8 cellular contexts compared by ENCODE assay signal in the genomic region with DNA sequence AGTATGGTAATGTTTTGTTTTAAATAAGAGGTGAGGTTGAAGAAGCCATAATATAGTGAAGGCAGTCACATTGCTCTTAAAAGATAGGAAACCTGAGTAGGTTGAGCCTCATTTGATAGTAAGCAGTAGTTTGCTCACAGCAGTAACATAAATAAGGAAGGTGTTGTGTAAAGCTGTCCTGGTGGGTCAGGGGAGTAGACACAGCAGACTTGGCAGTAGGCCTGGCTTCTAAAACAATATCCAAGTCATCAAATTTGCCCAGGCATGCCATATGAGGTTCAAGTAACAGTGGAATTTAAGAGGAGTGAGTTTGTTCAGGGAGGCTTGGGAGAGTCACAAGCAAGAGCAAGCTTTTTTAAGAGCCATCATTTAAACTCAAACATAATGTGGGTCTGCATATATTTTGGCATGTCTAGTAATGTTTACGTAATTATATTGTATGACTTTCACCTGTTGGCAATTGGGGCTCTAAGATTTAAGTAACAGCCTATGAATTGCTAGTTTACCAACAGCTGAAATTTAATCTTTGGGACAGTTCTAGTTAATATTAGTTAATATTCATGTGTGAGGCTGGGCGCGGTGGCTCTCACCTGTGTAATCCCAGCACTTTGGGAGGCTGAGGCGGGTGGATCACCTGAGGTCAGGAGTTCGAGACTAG. TPM values are rescaled to one million over a fixed set of nuclear protein-coding genes. Genes with fewer than 3 reads are reported as not detected.
DNase-seq lines count a peak whose midpoint lies in the region; ATAC-seq and TF ChIP-seq lines count a peak whose summit lies in the region.

No MANE protein-coding gene starts in this region.

- peaks cover 3% of the 10 kb centered on the region for H3K36me3 Mint-ChIP-seq in activated naive CD8-positive, alpha-beta T cell treated with anti-CD3 and anti-CD28 coated beads, Interleukin-2, amount 50 U/mL, for 24 hours (ENCODE audit: low read depth)

- DNase-seq in DMS 273 treated with DMSO at 0.1 percent for 48 hours (lab: John Stamatoyannopoulos, UW), result peak; percentile 70
- DNase-seq in NB4 (ENCODE audit: low read depth), result peak; percentile 50
- DNase-seq in activated naive CD8-positive, alpha-beta T cell treated with anti-CD3 and anti-CD28 coated beads, Interleukin-2, amount 50 U/mL, for 24 hours, result no peak
- peak; percentile 63 for DNase-seq in myocyte (ENCODE audit: low read depth)
- no peak for DNase-seq in ecto neural progenitor cell (ENCODE audit: low spot score)

- H3K4me3 Mint-ChIP-seq in activated naive CD8-positive, alpha-beta T cell treated with anti-CD3 and anti-CD28 coated beads, Interleukin-2, amount 50 U/mL, for 24 hours, result peak overlapping the region; percentile 70

- H3K9me3 Mint-ChIP-seq in activated naive CD8-positive, alpha-beta T cell treated with anti-CD3 and anti-CD28 coated beads, Interleukin-2, amount 50 U/mL, for 24 hours, result no peaks in the 10 kb centered on the region

- peaks cover 83% of the 10 kb centered on the region for H3K4me1 Mint-ChIP-seq in activated naive CD8-positive, alpha-beta T cell treated with anti-CD3 and anti-CD28 coated beads, Interleukin-2, amount 50 U/mL, for 24 hours

- H3K4me3 ChIP-seq in NB4 (ENCODE audit: low read depth, low read length), result peak overlapping the region; percentile 56

- TF ChIP-seq CTCF in NB4 (IDR thresholded peaks at IDR 0.05; ENCODE audit: low read depth, low read length), result no peak

- H3K27ac Mint-ChIP-seq in activated naive CD8-positive, alpha-beta T cell treated with anti-CD3 and anti-CD28 coated beads, Interleukin-2, amount 50 U/mL, for 24 hours, result peak overlapping the region; percentile 71

- H3K27me3 Mint-ChIP-seq in activated naive CD8-positive, alpha-beta T cell treated with anti-CD3 and anti-CD28 coated beads, Interleukin-2, amount 50 U/mL, for 24 hours, result no peaks in the 10 kb centered on the region

- no peak for ATAC-seq in activated naive CD8-positive, alpha-beta T cell treated with anti-CD3 and anti-CD28 coated beads, Interleukin-2, amount 50 U/mL, for 24 hours
- ATAC-seq in GM21576 (IDR thresholded peaks at IDR 0.05; ENCODE audit: unreplicated experiment) (no peak), GM21786 (IDR thresholded peaks at IDR 0.05; ENCODE audit: unreplicated experiment) (no peak), GM21367 (IDR thresholded peaks at IDR 0.05; ENCODE audit: unreplicated experiment) (no peak)

- TF ChIP-seq POLR2A in NB4 (IDR thresholded peaks at IDR 0.05; ENCODE audit: extremely low read depth, insufficient read length), result no peak

RNA-seq across cellular contexts. Expression of gene NFATC3, which starts 6.6 kb away (rescaled TPM):
- 36.7 and 40.8 TPM in 2 replicates for total RNA-seq in myocyte
- polyA plus RNA-seq in myocyte (2012), result 11.1 TPM

Comparison
In these comparisons a context has a peak if more than half of its experiments do, and no peak if none do; other contexts are left out.
1. DNase-seq: peak in DMS 273 treated with DMSO at 0.1 percent for 48 hours (single experiment), NB4 (single experiment) and myocyte (single experiment); none in activated naive CD8-positive, alpha-beta T cell treated with anti-CD3 and anti-CD28 coated beads, Interleukin-2, amount 50 U/mL, for 24 hours (single experiment) and ecto neural progenitor cell (single experiment).